ENCODE assay signal across 24 cellular contexts in the genomic region with DNA sequence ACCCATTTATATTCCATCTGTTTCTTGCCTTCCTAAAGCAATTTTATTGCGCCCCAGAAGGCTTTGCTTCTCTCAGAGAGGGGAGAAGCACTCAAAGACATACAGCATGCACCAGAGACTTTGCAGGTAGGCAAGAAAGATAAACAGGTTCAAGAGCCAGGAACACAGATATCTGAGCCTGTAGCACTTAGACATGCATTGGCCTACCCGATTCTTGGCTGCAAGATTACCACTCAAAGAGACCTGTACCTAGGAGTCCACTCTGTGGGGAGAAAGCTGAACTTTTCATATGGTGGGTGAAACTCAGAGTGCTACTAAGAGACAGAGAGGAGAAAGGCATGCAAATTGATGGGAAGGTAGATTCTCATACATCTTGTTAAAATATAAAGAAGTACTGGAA.
A peak's percentile ranks its signal among the peaks of the same experiment; 100 is the strongest.
DNase-seq lines count a peak whose midpoint lies in the region; ATAC-seq, FAIRE-seq and TF ChIP-seq lines count a peak whose summit lies in the region.
"Had no signal": no experiment of that assay in that cellular context is flagged by ENCODE, and none has a peak within 500 bp of the region (broad histone marks: within the 10 kb centered on the region; RNA-seq: fewer than 3 reads in every experiment).

No MANE protein-coding gene starts in this region.

- no peaks in the 10 kb centered on the region for H3K27me3 ChIP-seq in PC-9 (ENCODE audit: insufficient read depth, low read depth)
- H3K27me3 ChIP-seq in thyroid gland = no peaks in the 10 kb centered on the region
- H3K27me3 ChIP-seq in HepG2 (ENCODE audit: control insufficient read depth in 1 of 2, insufficient read depth in 2 of 2, low read length in 2 of 2) = no peaks in the 10 kb centered on the region; a peak in 1 of 5 replicates
- H3K27me3 ChIP-seq: BE2C, BLaER1 had no signal

- TF ChIP-seq CTCF in PC-9 (conservative IDR thresholded peaks at IDR 0.05) (no peak), thyroid gland (IDR thresholded peaks at IDR 0.05) (no peak), HepG2 (CRISPR knock-in tag; IDR thresholded peaks at IDR 0.05) (no peak)

- no peaks in the 10 kb centered on the region for H3K4me1 ChIP-seq in PC-9 (replicated peaks; ENCODE audit: insufficient read depth)
- peaks cover 4 to 12% of the 10 kb centered on the region in 2 donors for H3K4me1 ChIP-seq in thyroid gland
- no peaks in the 10 kb centered on the region for H3K4me1 ChIP-seq in HepG2 (ENCODE audit: insufficient read depth, low read length)
- H3K4me1 ChIP-seq: A549, BE2C, BLaER1 had no signal

- H4K20me1 ChIP-seq in PC-9 (ENCODE audit: insufficient read depth) (no peaks in the 10 kb centered on the region), HepG2 (ENCODE audit: insufficient read depth, low read length) (no peaks in the 10 kb centered on the region)
- H4K20me1 ChIP-seq: BLaER1 had no signal

- H3F3A ChIP-seq in PC-9 (ENCODE audit: insufficient read depth, low read depth) = no peaks in the 10 kb centered on the region

- BruUV-seq in PC-9 (replicated peaks; lab: Mats Ljungman, UMichigan) (no TSS peak), HepG2 (replicated peaks; lab: Mats Ljungman, UMichigan) (no TSS peak)

- H3K4me3 ChIP-seq in PC-9 = no peak overlapping the region
- no peak overlapping the region for H3K4me3 ChIP-seq in thyroid gland (replicated peaks in 1 of 3)
- H3K4me3 ChIP-seq in HepG2 (replicated peaks in 1 of 3; ENCODE audit: insufficient read depth in 1 of 3, low read depth in 2 of 3, low read length in 3 of 3) = no peak overlapping the region
- H3K4me3 ChIP-seq: A549, BLaER1, GM12878 had no signal

- TF ChIP-seq POLR2A in thyroid gland (IDR thresholded peaks at IDR 0.05) (no peak), HepG2 (IDR thresholded peaks at IDR 0.05; ENCODE audit: insufficient read depth in 1 of 2, low read depth in 2 of 2, low read length in 2 of 2) (no peak)

- TF ChIP-seq RAD21 in HepG2 (CRISPR knock-in tag; IDR thresholded peaks at IDR 0.05) = no peak

- CTCF ChIA-PET in PC-9 (lab: Charles Lee) = no interaction called here
- CTCF ChIA-PET in HepG2 (lab: Yijun Ruan, JAX; ENCODE audit: low intra/inter-chr PET ratio, low total read pairs) = no interaction called here

- no peak for ATAC-seq in HepG2
- ATAC-seq: A549, GM12878 had no signal

- H3K4me2 ChIP-seq in PC-9 = no peak overlapping the region
- H3K4me2 ChIP-seq in HepG2 (ENCODE audit: low read depth, low read length) = no peak overlapping the region
- H3K4me2 ChIP-seq: A549, BLaER1 had no signal

- peaks cover 4% of the 10 kb centered on the region; the same call in 1 of the 2 replicates for H3K9me2 ChIP-seq in PC-9 (ENCODE audit: insufficient read depth)

- TF ChIP-seq EP300 in HepG2 (IDR thresholded peaks at IDR 0.05; ENCODE audit: low read depth in 2 of 2, low read length in 2 of 2) (no peak), HepG2 (CRISPR knock-in tag; IDR thresholded peaks at IDR 0.05; ENCODE audit: borderline replicate concordance) (no peak)

- in situ Hi-C loops in HepG2 (cut with HindIII; ENCODE audit: extremely low pct_ligation_motif_present, low pct_unique_long_range_greater_than_20kb) = no loop called here

- no peak for FAIRE-seq in HepG2 (lab: Jason Lieb, UNC)
- FAIRE-seq: A549, GM12878, GM12892, GM18507, GM19239 had no signal

- intact Hi-C loops in PC-9 (cut with micrococcal nuclease; ENCODE audit: unreplicated experiment) = loop anchor here (10.0 kb wide), 1 partner anchor 230 kb away; no protein-coding TSS in a partner anchor
- intact Hi-C loops in thyroid gland (cut with DNase I) = no loop called here
- intact Hi-C loops in HepG2 (cut with micrococcal nuclease; ENCODE audit: unreplicated experiment) = loop anchor here (5.0 kb wide), 1 partner anchor 103 kb away; no protein-coding TSS in a partner anchor

- 0 out of 2 replicates have a peak overlapping the region, but pooled peaks have one; percentile 3 for H2AFZ ChIP-seq in PC-9
- H2AFZ ChIP-seq in HepG2 (ENCODE audit: low read length) = no peak overlapping the region

- WGBS in thyroid gland, 2 donors = 37 to 40% methylated on average over 2 of the region's 2 CpGs
- 73% methylated on average over 2 of the region's 2 CpGs for WGBS in HepG2 (ENCODE audit: low lambda C conversion rate)

- H3K27ac ChIP-seq in PC-9 (no peak overlapping the region), thyroid gland (peak overlapping the region in 1 of 3 donors; percentile 14), HepG2 (ENCODE audit: extremely low read length, insufficient read depth, low read length) (no peak overlapping the region)
- H3K27ac ChIP-seq: 22Rv1, A549, BLaER1 had no signal

- no peak overlapping the region for H3K9ac ChIP-seq in HepG2 (ENCODE audit: insufficient read depth, low read depth, low read length)
- H3K9ac ChIP-seq: BLaER1 had no signal

- DNase-seq in DMS79 (lab: John Stamatoyannopoulos, UW) (peak; percentile 49), PC-9 (no peak), thyroid gland (peak; percentile 54 to 57), HepG2 (ENCODE audit: low spot score) (no peak), GM19238 (ENCODE audit: insufficient read length, low spot score) (no peak)
- DNase-seq: BE2C; C1 segment of cervical spinal cord; CD4-positive, alpha-beta memory T cell; CD4-positive, CD25-positive, alpha-beta regulatory T cell; CD8-positive, alpha-beta memory T cell; COR-L47; DMS 273 treated with DMSO at 0.1 percent for 48 hours; DMS153; DMS53; DND-41; EL; GDM1 had no signal

- POLR2A ChIA-PET in PC-9 (lab: Charles Lee; ENCODE audit: unreplicated experiment) = no interaction called here
- POLR2A ChIA-PET in HepG2 (lab: Yijun Ruan, JAX) = no interaction called here

- no peaks in the 10 kb centered on the region for H3K9me3 ChIP-seq in PC-9 (ENCODE audit: insufficient read depth, low read depth)
- no peaks in the 10 kb centered on the region for H3K9me3 ChIP-seq in thyroid gland
- no peaks in the 10 kb centered on the region for H3K9me3 ChIP-seq in HepG2 (ENCODE audit: low read length)
- H3K9me3 ChIP-seq: A549, BE2C, BLaER1 had no signal

- H3K36me3 ChIP-seq in PC-9 (ENCODE audit: low read depth) (no peaks in the 10 kb centered on the region), thyroid gland (no peaks in the 10 kb centered on the region), HepG2 (replicated peaks in 1 of 2; ENCODE audit: control insufficient read depth in 1 of 2, insufficient read depth in 2 of 2, low read length in 2 of 2) (no peaks in the 10 kb centered on the region)
- H3K36me3 ChIP-seq: BE2C, BLaER1 had no signal

- H3K79me2 ChIP-seq in PC-9 (ENCODE audit: low read depth) = no peaks in the 10 kb centered on the region
- H3K79me2 ChIP-seq in HepG2 (ENCODE audit: insufficient read depth, low read length) = no peaks in the 10 kb centered on the region

TF ChIP-seq in HepG2, 621 proteins besides CTCF, POLR2A, EP300 and RAD21:
- TF ChIP-seq, protein P1, sequence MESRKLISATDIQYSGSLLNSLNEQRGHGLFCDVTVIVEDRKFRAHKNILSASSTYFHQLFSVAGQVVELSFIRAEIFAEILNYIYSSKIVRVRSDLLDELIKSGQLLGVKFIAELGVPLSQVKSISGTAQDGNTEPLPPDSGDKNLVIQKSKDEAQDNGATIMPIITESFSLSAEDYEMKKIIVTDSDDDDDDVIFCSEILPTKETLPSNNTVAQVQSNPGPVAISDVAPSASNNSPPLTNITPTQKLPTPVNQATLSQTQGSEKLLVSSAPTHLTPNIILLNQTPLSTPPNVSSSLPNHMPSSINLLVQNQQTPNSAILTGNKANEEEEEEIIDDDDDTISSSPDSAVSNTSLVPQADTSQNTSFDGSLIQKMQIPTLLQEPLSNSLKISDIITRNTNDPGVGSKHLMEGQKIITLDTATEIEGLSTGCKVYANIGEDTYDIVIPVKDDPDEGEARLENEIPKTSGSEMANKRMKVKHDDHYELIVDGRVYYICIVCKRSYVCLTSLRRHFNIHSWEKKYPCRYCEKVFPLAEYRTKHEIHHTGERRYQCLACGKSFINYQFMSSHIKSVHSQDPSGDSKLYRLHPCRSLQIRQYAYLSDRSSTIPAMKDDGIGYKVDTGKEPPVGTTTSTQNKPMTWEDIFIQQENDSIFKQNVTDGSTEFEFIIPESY (CRISPR knock-in tag; IDR thresholded peaks at IDR 0.05) = no peak
- TF ChIP-seq IRF1 (CRISPR knock-in tag; IDR thresholded peaks at IDR 0.05; ENCODE audit: low read depth) = no peak
- TF ChIP-seq SRSF1 (optimal IDR thresholded peaks at IDR 0.05; ENCODE audit: low read depth, low read length) = no peak
- TF ChIP-seq ZSCAN29 (CRISPR knock-in tag; conservative IDR thresholded peaks at IDR 0.05) = no peak
- no peak for TF ChIP-seq NCOA5 (CRISPR knock-in tag; IDR thresholded peaks at IDR 0.05)
- no peak for TF ChIP-seq TCF7 (IDR thresholded peaks at IDR 0.05; ENCODE audit: low read depth)
- no peak for TF ChIP-seq ZNF468 (CRISPR knock-in tag; IDR thresholded peaks at IDR 0.05)
- TF ChIP-seq SKI (IDR thresholded peaks at IDR 0.05; ENCODE audit: partially characterized antibody) = no peak
- TF ChIP-seq TFDP1 (CRISPR knock-in tag; IDR thresholded peaks at IDR 0.05; ENCODE audit: borderline replicate concordance) = no peak
- TF ChIP-seq, protein P2, sequence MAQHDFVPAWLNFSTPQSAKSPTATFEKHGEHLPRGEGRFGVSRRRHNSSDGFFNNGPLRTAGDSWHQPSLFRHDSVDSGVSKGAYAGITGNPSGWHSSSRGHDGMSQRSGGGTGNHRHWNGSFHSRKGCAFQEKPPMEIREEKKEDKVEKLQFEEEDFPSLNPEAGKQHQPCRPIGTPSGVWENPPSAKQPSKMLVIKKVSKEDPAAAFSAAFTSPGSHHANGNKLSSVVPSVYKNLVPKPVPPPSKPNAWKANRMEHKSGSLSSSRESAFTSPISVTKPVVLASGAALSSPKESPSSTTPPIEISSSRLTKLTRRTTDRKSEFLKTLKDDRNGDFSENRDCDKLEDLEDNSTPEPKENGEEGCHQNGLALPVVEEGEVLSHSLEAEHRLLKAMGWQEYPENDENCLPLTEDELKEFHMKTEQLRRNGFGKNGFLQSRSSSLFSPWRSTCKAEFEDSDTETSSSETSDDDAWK (CRISPR knock-in tag; IDR thresholded peaks at IDR 0.05) = no peak
- TF ChIP-seq ZNF879 (CRISPR knock-in tag; IDR thresholded peaks at IDR 0.05) = no peak

Comparison
In these comparisons a context has a peak if more than half of its experiments do, and no peak if none do; other contexts are left out.
1. DNase-seq: peak in DMS79 (single experiment) and thyroid gland (2 of 2); none in PC-9 (0 of 2), HepG2 (single experiment) and GM19238 (single experiment).